In genomic region chr7:156892821-156893706, GRCh38 we compare ENCODE assay signal across 8 cellular contexts. TPM values are rescaled to one million over a fixed set of nuclear protein-coding genes. Genes with fewer than 3 reads are reported as not detected.
A peak's percentile ranks its signal among the peaks of the same experiment; 100 is the strongest.
DNase-seq lines count a peak whose midpoint lies in the region; ATAC-seq and TF ChIP-seq lines count a peak whose summit lies in the region.

A gene with protein sequence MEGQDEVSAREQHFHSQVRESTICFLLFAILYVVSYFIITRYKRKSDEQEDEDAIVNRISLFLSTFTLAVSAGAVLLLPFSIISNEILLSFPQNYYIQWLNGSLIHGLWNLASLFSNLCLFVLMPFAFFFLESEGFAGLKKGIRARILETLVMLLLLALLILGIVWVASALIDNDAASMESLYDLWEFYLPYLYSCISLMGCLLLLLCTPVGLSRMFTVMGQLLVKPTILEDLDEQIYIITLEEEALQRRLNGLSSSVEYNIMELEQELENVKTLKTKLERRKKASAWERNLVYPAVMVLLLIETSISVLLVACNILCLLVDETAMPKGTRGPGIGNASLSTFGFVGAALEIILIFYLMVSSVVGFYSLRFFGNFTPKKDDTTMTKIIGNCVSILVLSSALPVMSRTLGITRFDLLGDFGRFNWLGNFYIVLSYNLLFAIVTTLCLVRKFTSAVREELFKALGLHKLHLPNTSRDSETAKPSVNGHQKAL (minus strand): TSS chr7:156893183. CDS start chr7:156892993, 190 bp downstream.

- TF ChIP-seq CTCF in LNCaP clone FGC (IDR thresholded peaks at IDR 0.05; ENCODE audit: control insufficient read depth, extremely low read depth, insufficient read depth): 0 out of 2 replicates have a peak, but pooled peaks have one; percentile 13
- peak; percentile 74 for TF ChIP-seq CTCF in RWPE1 (conservative IDR thresholded peaks at IDR 0.05; ENCODE audit: low read depth)

- H3K4me3 Mint-ChIP-seq in activated T-helper 2 cell treated with anti-CD3 and anti-CD28 coated beads, Interferon-gamma antibody, Interleukin-2, Interleukin-4, amounts not matched to agents 10 μg/mL and 5 μg/mL and 100 μg/mL, durations not matched to agents 14 hours and 24 hours and 36 hours (ENCODE audit: low read depth): peak within 1 kb of the TSS; percentile 94
- H3K4me3 Mint-ChIP-seq in natural killer cell treated with Interleukin-12 subunit alpha and Interleukin-12 subunit beta and Interleukin-15 and Interleukin-18, amount 100 ng/mL, for 72 hours: peak within 1 kb of the TSS; percentile 94

- DNase-seq in EL (peak; percentile 90), GOT3 (lab: John Stamatoyannopoulos, UW) (peak; percentile 84), LNCaP clone FGC (ENCODE audit: low read depth) (peak; percentile 71), RWPE1 (ENCODE audit: low spot score) (peak; percentile 95), fibroblast of peridontal ligament (ENCODE audit: extremely low read depth) (peak; percentile 91)
- peak; percentile 91 for DNase-seq in activated T-helper 2 cell treated with anti-CD3 and anti-CD28 coated beads, Interferon-gamma antibody, Interleukin-2, Interleukin-4, amounts not matched to agents 10 μg/mL and 5 μg/mL and 100 μg/mL, durations not matched to agents 14 hours and 24 hours and 36 hours (ENCODE audit: low spot score)
- DNase-seq in natural killer cell treated with Interleukin-12 subunit alpha and Interleukin-12 subunit beta and Interleukin-15 and Interleukin-18, amount 100 ng/mL, for 72 hours (ENCODE audit: low spot score): peak; percentile 95
- peak; percentile 96 for DNase-seq in stimulated activated naive CD8-positive, alpha-beta T cell treated with anti-CD3 and anti-CD28 coated beads, Interleukin-15, Interleukin-2, amounts not matched to agents 100 U/mL and 50 U/mL, for 24 hours

- H3K27ac Mint-ChIP-seq in activated T-helper 2 cell treated with anti-CD3 and anti-CD28 coated beads, Interferon-gamma antibody, Interleukin-2, Interleukin-4, amounts not matched to agents 10 μg/mL and 5 μg/mL and 100 μg/mL, durations not matched to agents 14 hours and 24 hours and 36 hours: peak within 1 kb of the TSS; percentile 93
- H3K27ac Mint-ChIP-seq in natural killer cell treated with Interleukin-12 subunit alpha and Interleukin-12 subunit beta and Interleukin-15 and Interleukin-18, amount 100 ng/mL, for 72 hours: peak within 1 kb of the TSS; percentile 85

- peak within 1 kb of the TSS; percentile 90 for H3K4me3 ChIP-seq in LNCaP clone FGC (ENCODE audit: low read depth, low read length)

- CTCF ChIA-PET in RWPE1 (lab: Yijun Ruan, JAX): interaction anchor here (0.6 to 0.7 kb wide), 2 partner anchors 9 to 12 kb away, joined by 3 to 8 read pairs; no protein-coding TSS in a partner anchor

- ATAC-seq in natural killer cell treated with Interleukin-12 subunit alpha and Interleukin-12 subunit beta and Interleukin-15 and Interleukin-18, amount 100 ng/mL, for 72 hours: peak; percentile 92
- peak; percentile 88 for ATAC-seq in stimulated activated naive CD8-positive, alpha-beta T cell treated with anti-CD3 and anti-CD28 coated beads, Interleukin-15, Interleukin-2, amounts not matched to agents 100 U/mL and 50 U/mL, for 24 hours

- peak within 1 kb of the TSS; percentile 93 for H3K27ac ChIP-seq in RWPE1

- intact Hi-C loops in activated T-helper 2 cell treated with anti-CD3 and anti-CD28 coated beads, Interferon-gamma antibody, Interleukin-2, Interleukin-4, amounts not matched to agents 10 μg/mL and 5 μg/mL and 100 μg/mL, durations not matched to agents 14 hours and 24 hours and 36 hours (cut with micrococcal nuclease): loop anchor here (1.0 to 10.0 kb wide), 9 partner anchors 30 to 1688 kb away; partner anchors contain the start of genes NOM1, RBM33, RNF32 and UBE3C

- H3K4me1 Mint-ChIP-seq in activated T-helper 2 cell treated with anti-CD3 and anti-CD28 coated beads, Interferon-gamma antibody, Interleukin-2, Interleukin-4, amounts not matched to agents 10 μg/mL and 5 μg/mL and 100 μg/mL, durations not matched to agents 14 hours and 24 hours and 36 hours (ENCODE audit: low read depth): peaks cover 46% of the 10 kb centered on the region
- peaks cover 36 to 42% of the 10 kb centered on the region in 2 donors for H3K4me1 Mint-ChIP-seq in natural killer cell treated with Interleukin-12 subunit alpha and Interleukin-12 subunit beta and Interleukin-15 and Interleukin-18, amount 100 ng/mL, for 72 hours (ENCODE audit: low read depth in 2 of 2)

- no peaks in the 10 kb centered on the region for H3K9me3 Mint-ChIP-seq in activated T-helper 2 cell treated with anti-CD3 and anti-CD28 coated beads, Interferon-gamma antibody, Interleukin-2, Interleukin-4, amounts not matched to agents 10 μg/mL and 5 μg/mL and 100 μg/mL, durations not matched to agents 14 hours and 24 hours and 36 hours
- no peaks in the 10 kb centered on the region for H3K9me3 Mint-ChIP-seq in natural killer cell treated with Interleukin-12 subunit alpha and Interleukin-12 subunit beta and Interleukin-15 and Interleukin-18, amount 100 ng/mL, for 72 hours

- H3K27me3 Mint-ChIP-seq in activated T-helper 2 cell treated with anti-CD3 and anti-CD28 coated beads, Interferon-gamma antibody, Interleukin-2, Interleukin-4, amounts not matched to agents 10 μg/mL and 5 μg/mL and 100 μg/mL, durations not matched to agents 14 hours and 24 hours and 36 hours (ENCODE audit: low read depth): no peaks in the 10 kb centered on the region
- no peaks in the 10 kb centered on the region for H3K27me3 Mint-ChIP-seq in natural killer cell treated with Interleukin-12 subunit alpha and Interleukin-12 subunit beta and Interleukin-15 and Interleukin-18, amount 100 ng/mL, for 72 hours

- peaks cover 11% of the 10 kb centered on the region for H3K36me3 Mint-ChIP-seq in activated T-helper 2 cell treated with anti-CD3 and anti-CD28 coated beads, Interferon-gamma antibody, Interleukin-2, Interleukin-4, amounts not matched to agents 10 μg/mL and 5 μg/mL and 100 μg/mL, durations not matched to agents 14 hours and 24 hours and 36 hours (ENCODE audit: low read depth)
- H3K36me3 Mint-ChIP-seq in natural killer cell treated with Interleukin-12 subunit alpha and Interleukin-12 subunit beta and Interleukin-15 and Interleukin-18, amount 100 ng/mL, for 72 hours: no peaks in the 10 kb centered on the region

- POLR2A ChIA-PET in RWPE1 (lab: Yijun Ruan, JAX; ENCODE audit: low non-redundant PET): no interaction called here

RNA-seq across cellular contexts. Expression of the gene that starts here (rescaled TPM):
- 60.5 and 61.7 TPM in 2 replicates for total RNA-seq in activated T-helper 2 cell treated with anti-CD3 and anti-CD28 coated beads, Interferon-gamma antibody, Interleukin-2, Interleukin-4, amounts not matched to agents 10 μg/mL and 5 μg/mL and 100 μg/mL, durations not matched to agents 14 hours and 24 hours and 36 hours
- 10 to 100 TPM; 41.7 to 62.4 TPM for total RNA-seq in natural killer cell treated with Interleukin-12 subunit alpha and Interleukin-12 subunit beta and Interleukin-15 and Interleukin-18, amount 100 ng/mL, for 72 hours

Comparison
In these comparisons a context has a peak if more than half of its experiments do, and no peak if none do; other contexts are left out.
1. Peak in every context shown above with its lines: DNase-seq, ATAC-seq, H3K4me3 ChIP-seq and H3K27ac ChIP-seq.